ENCODE assay signal across 11 cellular contexts in genomic region chr11:61671527-61671926, GRCh38. TPM values are rescaled to one million over a fixed set of nuclear protein-coding genes. Genes with fewer than 3 reads are reported as not detected.
DNase-seq lines count a peak whose midpoint lies in the region; ATAC-seq and TF ChIP-seq lines count a peak whose summit lies in the region.
"Had no signal": no experiment of that assay in that cellular context is flagged by ENCODE, and none has a peak within 500 bp of the region (broad histone marks: within the 10 kb centered on the region; RNA-seq: fewer than 3 reads in every experiment).

No MANE protein-coding gene starts in this region.

- no peak overlapping the region for H3K4me3 ChIP-seq in HCT116 (replicated peaks in 1 of 2; ENCODE audit: low read depth in 1 of 2, low read length in 2 of 2)
- no peak overlapping the region for H3K4me3 ChIP-seq in SK-N-SH (ENCODE audit: low read depth in 2 of 2, low read length in 1 of 2)
- no peak overlapping the region for H3K4me3 ChIP-seq in hepatocyte

- 65% methylated on average over 5 of the region's 5 CpGs for WGBS in SK-N-SH (ENCODE audit: low lambda C conversion rate)
- 44% methylated on average over 5 of the region's 5 CpGs for WGBS in hepatocyte (ENCODE audit: low lambda C conversion rate, missing lambda C conversion rate)

- peaks cover 37% of the 10 kb centered on the region for H3K27me3 ChIP-seq in HCT116 (ENCODE audit: insufficient read depth, low read length)
- H3K27me3 ChIP-seq in SK-N-SH (ENCODE audit: insufficient read depth), result peaks cover 29% of the 10 kb centered on the region
- no peaks in the 10 kb centered on the region for H3K27me3 ChIP-seq in hepatocyte

- RAD21 ChIA-PET in HCT116 (lab: Charles Lee; ENCODE audit: low non-redundant PET in 1 of 2, low total read pairs in 2 of 2, uncharacterized antibody in 2 of 2, unreplicated experiment in 2 of 2), result interaction anchor here in 1 of 2 experiments (0.5 kb wide), 1 partner anchor 58 kb away, joined by 3 read pairs; no protein-coding TSS in a partner anchor

- H3K9ac ChIP-seq in HCT116 (ENCODE audit: low read length), result no peak overlapping the region
- H3K9ac ChIP-seq in SK-N-SH, result no peak overlapping the region

- intact Hi-C loops in HCT116 (cut with micrococcal nuclease), result no loop called here

- H3K4me1 ChIP-seq in HCT116 (ENCODE audit: control insufficient read depth in 1 of 2, insufficient read depth in 2 of 2, low read length in 2 of 2) (0 out of 4 replicates have a peak, but pooled peaks cover 0 to 4% of the 10 kb centered on the region in 2 experiments), SK-N-SH (ENCODE audit: control insufficient read depth in 1 of 2, insufficient read depth in 2 of 2, low read depth in 1 of 2, low read length in 1 of 2) (no peaks in the 10 kb centered on the region), hepatocyte (ENCODE audit: insufficient read depth) (peaks cover 6% of the 10 kb centered on the region)

- H3K9me2 ChIP-seq in HCT116 (ENCODE audit: insufficient read depth), result no peaks in the 10 kb centered on the region
- no peaks in the 10 kb centered on the region for H3K9me2 ChIP-seq in SK-N-SH
- no peaks in the 10 kb centered on the region for H3K9me2 ChIP-seq in hepatocyte (replicated peaks; ENCODE audit: insufficient read depth)

- ATAC-seq in HCT116, result peak; percentile 95

- H2AFZ ChIP-seq in HCT116 (ENCODE audit: low read depth, low read length, poor library complexity, severe bottlenecking) (no peak overlapping the region), SK-N-SH (ENCODE audit: low read depth) (no peak overlapping the region), hepatocyte (no peak overlapping the region)

- H3K36me3 ChIP-seq in HCT116 (ENCODE audit: control insufficient read depth in 1 of 2, insufficient read depth in 2 of 2, low read length in 2 of 2) (no peaks in the 10 kb centered on the region), SK-N-SH (replicated peaks in 1 of 2; ENCODE audit: control insufficient read depth in 1 of 2, insufficient read depth in 2 of 2, low read length in 1 of 2) (no peaks in the 10 kb centered on the region), hepatocyte (replicated peaks; ENCODE audit: insufficient read depth, low read depth) (no peaks in the 10 kb centered on the region)

- POLR2A ChIA-PET in HCT116 (lab: Charles Lee), result no interaction called here
- POLR2A ChIA-PET in SK-N-SH (lab: Yijun Ruan, JAX), result no interaction called here

- H4K20me1 ChIP-seq in HCT116 (ENCODE audit: insufficient read depth), result no peaks in the 10 kb centered on the region
- no peaks in the 10 kb centered on the region for H4K20me1 ChIP-seq in SK-N-SH (ENCODE audit: insufficient read depth)
- H4K20me1 ChIP-seq in hepatocyte (ENCODE audit: insufficient read depth, poor library complexity, severe bottlenecking), result no peaks in the 10 kb centered on the region

- in situ Hi-C loops in GM13976 (cut with MboI; ENCODE audit: low sequenced_read_pairs, unreplicated experiment), result no loop called here

- H3K4me2 ChIP-seq in HCT116 (ENCODE audit: low read length) (no peak overlapping the region), SK-N-SH (no peak overlapping the region), hepatocyte (peak overlapping the region; percentile 56)

- H3F3A ChIP-seq in SK-N-SH (replicated peaks; ENCODE audit: insufficient read depth), result no peaks in the 10 kb centered on the region

- H3K79me2 ChIP-seq in HCT116 (ENCODE audit: insufficient read depth, low read length) (no peaks in the 10 kb centered on the region), SK-N-SH (ENCODE audit: insufficient read depth) (no peaks in the 10 kb centered on the region), hepatocyte (peaks cover 51% of the 10 kb centered on the region)

- CTCF ChIA-PET in HCT116 (lab: Charles Lee) (interaction anchor here (0.8 to 2.0 kb wide), 5 partner anchors 8 to 62 kb away, joined by 3 to 6 read pairs (median 5); no protein-coding TSS in a partner anchor), SK-N-SH (lab: Yijun Ruan, JAX) (interaction anchor here (0.6 to 2.0 kb wide), 13 partner anchors 11 to 117 kb away, joined by 3 to 8 read pairs (median 3); no protein-coding TSS in a partner anchor)

- H3K27ac ChIP-seq in HCT116 (ENCODE audit: low read depth, low read length), result no peak overlapping the region
- no peak overlapping the region for H3K27ac ChIP-seq in SK-N-SH (ENCODE audit: low read depth in 2 of 2, low read length in 1 of 2)
- H3K27ac ChIP-seq in hepatocyte, result peak overlapping the region; percentile 40

- no peak for TF ChIP-seq POLR2A in HCT116 (IDR thresholded peaks at IDR 0.05; ENCODE audit: borderline replicate concordance, extremely low read depth, insufficient read depth, insufficient read length)

- DNase-seq in AML-193 (lab: John Stamatoyannopoulos, UW) (peak; percentile 15 to 38), HCT116 (ENCODE audit: low read depth, low spot score) (no peak), SK-N-SH (no peak), hepatocyte (ENCODE audit: low spot score) (peak; percentile 73), activated gamma-delta T cell (lab: John Stamatoyannopoulos, UW) (no peak), GM13976 (ENCODE audit: low spot score) (no peak)
- no peak for DNase-seq in stimulated activated CD4-positive, alpha-beta T cell treated with anti-CD3 and anti-CD28 coated beads, Interleukin-2, amount 100 ng/mL, for 24 hours
- no peak for DNase-seq in NK-92 treated with Interleukin-12 subunit alpha and Interleukin-12 subunit beta, amount 100 ng/mL, for 24 hours (lab: John Stamatoyannopoulos, UW)
- DNase-seq: effector CD8-positive, alpha-beta T cell; naive B cell; NCI-H2081 had no signal

- peak; percentile 30 for TF ChIP-seq RAD21 in HCT116 (IDR thresholded peaks at IDR 0.05; ENCODE audit: low read depth)
- no peak for TF ChIP-seq RAD21 in SK-N-SH (IDR thresholded peaks at IDR 0.05; ENCODE audit: low read length)

- TF ChIP-seq EP300 in SK-N-SH (IDR thresholded peaks at IDR 0.05; ENCODE audit: borderline replicate concordance in 1 of 2, low read depth in 1 of 2, low read length in 1 of 2), result no peak

- no TSS peak for BruUV-seq in HCT116 (replicated peaks; lab: Mats Ljungman, UMichigan)

- TF ChIP-seq CTCF in HCT116 (IDR thresholded peaks at IDR 0.05 in 2 of 3, conservative IDR thresholded peaks at IDR 0.05 in 1 of 3; ENCODE audit: borderline replicate concordance in 1 of 3, insufficient read depth in 1 of 3, low read depth in 2 of 3, low read length in 2 of 3), result peak; percentile 22 to 68 (median 57); a peak in 5 of 6 replicates
- peak; percentile 43 for TF ChIP-seq CTCF in SK-N-SH (IDR thresholded peaks at IDR 0.05)
- peak; percentile 39 for TF ChIP-seq CTCF in hepatocyte (IDR thresholded peaks at IDR 0.05; ENCODE audit: poor library complexity)
- no peak for TF ChIP-seq CTCF in GM13976 (IDR thresholded peaks at IDR 0.05; ENCODE audit: borderline replicate concordance, control extremely low read depth, extremely low read depth, insufficient read depth, missing control alignments)

- no peaks in the 10 kb centered on the region; a peak in 1 of 4 replicates for H3K9me3 ChIP-seq in HCT116 (ENCODE audit: control insufficient read depth in 1 of 2, insufficient read depth in 1 of 2, low read depth in 1 of 2, low read length in 2 of 2)
- no peaks in the 10 kb centered on the region for H3K9me3 ChIP-seq in SK-N-SH
- no peaks in the 10 kb centered on the region for H3K9me3 ChIP-seq in hepatocyte (ENCODE audit: low read depth)

TF ChIP-seq in HCT116, 20 proteins besides CTCF, POLR2A, EP300 and RAD21 (continues in another document):
- TF ChIP-seq SIN3A (IDR thresholded peaks at IDR 0.05; ENCODE audit: low read depth) (no peak), JUND (IDR thresholded peaks at IDR 0.05) (no peak), EZH2phosphoT487 (IDR thresholded peaks at IDR 0.05; ENCODE audit: borderline replicate concordance) (no peak), FOSL1 (IDR thresholded peaks at IDR 0.05; ENCODE audit: low read depth) (no peak), MAX (IDR thresholded peaks at IDR 0.05) (no peak), ZFX (IDR thresholded peaks at IDR 0.05) (no peak), CBX3 (IDR thresholded peaks at IDR 0.05; ENCODE audit: low read depth) (no peak)

TF ChIP-seq in SK-N-SH, 30 proteins besides CTCF, POLR2A, EP300 and RAD21 (continues in another document):
- no peak for TF ChIP-seq FOXJ3 (CRISPR knock-in tag; IDR thresholded peaks at IDR 0.05)
- no peak for TF ChIP-seq GATA2 (CRISPR knock-in tag; IDR thresholded peaks at IDR 0.05)
- no peak for TF ChIP-seq YY1 (IDR thresholded peaks at IDR 0.05; ENCODE audit: low read depth)
- no peak for TF ChIP-seq RCOR1 (IDR thresholded peaks at IDR 0.05; ENCODE audit: low read length)
- no peak for TF ChIP-seq RFX5 (IDR thresholded peaks at IDR 0.05; ENCODE audit: low read length)
- TF ChIP-seq EZH2phosphoT487 (IDR thresholded peaks at IDR 0.05; ENCODE audit: borderline replicate concordance, low read depth), result no peak
- TF ChIP-seq RXRA (IDR thresholded peaks at IDR 0.05; ENCODE audit: borderline replicate concordance, low read depth), result no peak
- no peak for TF ChIP-seq FOSL2 (IDR thresholded peaks at IDR 0.05; ENCODE audit: borderline replicate concordance, low read depth)

RNA-seq across cellular contexts. Expression of gene DAGLA, which starts 8.7 kb away (rescaled TPM):
- 2.7 TPM for total RNA-seq in HCT116 (2021; ENCODE audit: unreplicated experiment)
- 1.7 and 1.9 TPM in 2 replicates for polyA plus RNA-seq in HCT116 (2012)
- 2.7 and 3.3 TPM in 2 replicates for polyA plus RNA-seq in SK-N-SH (2012; rRNA removed)
- 1.2 and 2.2 TPM in 2 replicates for polyA plus RNA-seq in SK-N-SH (2012; cell fraction: cytosol; rRNA removed)
- 7.1 and 8.6 TPM in 2 replicates for polyA plus RNA-seq in SK-N-SH (2012; cell fraction: nucleus; rRNA removed)
- 5.5 and 8.9 TPM in 2 replicates for total RNA-seq in hepatocyte
- 7.4 and 8.3 TPM in 2 replicates for polyA plus RNA-seq in hepatocyte

Comparison
In these comparisons a context has a peak if more than half of its experiments do, and no peak if none do; other contexts are left out.
1. DNase-seq: peak in AML-193 (2 of 2) and hepatocyte (single experiment); none in HCT116 (single experiment), SK-N-SH (single experiment), activated gamma-delta T cell (single experiment), stimulated activated CD4-positive, alpha-beta T cell treated with anti-CD3 and anti-CD28 coated beads, Interleukin-2, amount 100 ng/mL, for 24 hours (0 of 2), NK-92 treated with Interleukin-12 subunit alpha and Interleukin-12 subunit beta, amount 100 ng/mL, for 24 hours (single experiment) and GM13976 (single experiment).